8 cellular contexts compared by ENCODE assay signal in the genomic region with DNA sequence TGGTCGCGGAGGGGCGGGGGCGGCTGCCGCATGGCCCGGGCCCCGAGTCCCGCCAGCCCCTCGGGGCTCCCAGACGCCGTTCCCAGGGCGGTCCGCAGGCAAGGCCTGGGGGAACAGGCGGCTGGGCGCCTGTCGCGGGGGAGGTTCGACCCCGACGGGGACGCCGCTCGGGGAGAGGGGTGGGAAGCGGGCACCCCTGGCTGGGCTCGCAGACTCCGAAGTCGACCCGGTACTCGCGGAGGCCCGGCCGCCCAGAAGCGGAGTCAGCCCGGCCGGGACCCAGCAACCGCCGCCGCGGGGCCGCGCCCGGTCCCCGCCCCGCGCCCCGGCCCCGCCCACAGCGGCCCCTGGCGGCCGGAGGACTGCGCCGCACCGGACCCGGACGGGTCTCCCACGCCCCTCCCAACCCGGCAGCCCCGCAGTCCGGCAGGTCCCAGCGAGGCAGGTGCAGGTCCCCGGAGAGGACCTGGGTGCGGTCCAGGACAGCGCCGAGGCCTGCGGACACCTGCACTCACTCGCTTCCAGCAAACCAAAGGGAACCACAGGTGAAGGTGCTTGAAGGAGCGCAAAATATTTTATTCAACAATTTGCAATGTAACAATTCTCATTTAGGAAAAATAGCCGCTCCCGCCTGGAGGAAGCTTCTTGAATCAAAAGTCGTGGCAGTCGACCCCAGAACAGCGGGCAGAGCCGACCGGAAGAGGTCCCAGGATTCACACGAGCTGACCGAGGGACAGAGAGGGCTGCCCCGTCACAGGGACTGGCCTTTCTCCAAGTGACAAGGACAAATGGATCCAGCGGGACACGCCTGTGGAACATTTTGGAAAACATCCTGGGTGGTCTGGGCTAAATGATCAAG. TPM values are rescaled to one million over a fixed set of nuclear protein-coding genes. Genes with fewer than 3 reads are reported as not detected.
A peak's percentile ranks its signal among the peaks of the same experiment; 100 is the strongest.
DNase-seq lines count a peak whose midpoint lies in the region; ATAC-seq and TF ChIP-seq lines count a peak whose summit lies in the region.

A gene with protein sequence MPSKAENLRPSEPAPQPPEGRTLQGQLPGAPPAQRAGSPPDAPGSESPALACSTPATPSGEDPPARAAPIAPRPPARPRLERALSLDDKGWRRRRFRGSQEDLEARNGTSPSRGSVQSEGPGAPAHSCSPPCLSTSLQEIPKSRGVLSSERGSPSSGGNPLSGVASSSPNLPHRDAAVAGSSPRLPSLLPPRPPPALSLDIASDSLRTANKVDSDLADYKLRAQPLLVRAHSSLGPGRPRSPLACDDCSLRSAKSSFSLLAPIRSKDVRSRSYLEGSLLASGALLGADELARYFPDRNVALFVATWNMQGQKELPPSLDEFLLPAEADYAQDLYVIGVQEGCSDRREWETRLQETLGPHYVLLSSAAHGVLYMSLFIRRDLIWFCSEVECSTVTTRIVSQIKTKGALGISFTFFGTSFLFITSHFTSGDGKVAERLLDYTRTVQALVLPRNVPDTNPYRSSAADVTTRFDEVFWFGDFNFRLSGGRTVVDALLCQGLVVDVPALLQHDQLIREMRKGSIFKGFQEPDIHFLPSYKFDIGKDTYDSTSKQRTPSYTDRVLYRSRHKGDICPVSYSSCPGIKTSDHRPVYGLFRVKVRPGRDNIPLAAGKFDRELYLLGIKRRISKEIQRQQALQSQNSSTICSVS (minus strand): TSS at position 296 of the 859 bp plus-strand sequence. CDS start 426 bp downstream, outside the sequence.

- H3K79me2 ChIP-seq in neural progenitor cell (ENCODE audit: low read depth) = peaks cover 45% of the 10 kb centered on the region

- H3K4me1 ChIP-seq in Peyer's patch = peaks cover 0 to 33% (median 17%) of the 10 kb centered on the region in 4 donors
- peaks cover 9% of the 10 kb centered on the region for H3K4me1 ChIP-seq in neural progenitor cell
- peaks cover 34% of the 10 kb centered on the region for H3K4me1 ChIP-seq in stomach smooth muscle (ENCODE audit: control insufficient read depth, insufficient read depth, low read length)

- H3F3A ChIP-seq in neural progenitor cell (ENCODE audit: low read depth) = peaks cover 22% of the 10 kb centered on the region

- no peaks in the 10 kb centered on the region for H3K27me3 ChIP-seq in Peyer's patch
- H3K27me3 ChIP-seq in neural progenitor cell = no peaks in the 10 kb centered on the region
- no peaks in the 10 kb centered on the region for H3K27me3 ChIP-seq in stomach smooth muscle (ENCODE audit: control insufficient read depth in 1 of 2, insufficient read depth in 2 of 2, low read length in 2 of 2)

- H3K27ac Mint-ChIP-seq in CD14-positive monocyte = peak within 1 kb of the TSS in 2 of 7 donors; percentile 18 to 62
- no peak within 1 kb of the TSS for H3K27ac Mint-ChIP-seq in neural progenitor cell

- H3K9ac ChIP-seq in neural progenitor cell (peak within 1 kb of the TSS; percentile 86), stomach smooth muscle (ENCODE audit: low read length in 2 of 2) (peak within 1 kb of the TSS; percentile 64 to 73)

- H3K9me3 ChIP-seq in Peyer's patch (no peaks in the 10 kb centered on the region), neural progenitor cell (ENCODE audit: low read depth) (no peaks in the 10 kb centered on the region), stomach smooth muscle (ENCODE audit: control insufficient read depth in 2 of 2, low read length in 2 of 2) (no peaks in the 10 kb centered on the region)

- H3K36me3 Mint-ChIP-seq in CD14-positive monocyte = peaks cover 35 to 62% of the 10 kb centered on the region in 2 donors
- H3K36me3 Mint-ChIP-seq in neural progenitor cell = peaks cover 23% of the 10 kb centered on the region

- H3K4me3 ChIP-seq in Peyer's patch = peak within 1 kb of the TSS; percentile 94 to 99 (median 96)
- H3K4me3 ChIP-seq in fibroblast of villous mesenchyme (ENCODE audit: low read depth, low read length) = peak within 1 kb of the TSS; percentile 75
- H3K4me3 ChIP-seq in neural progenitor cell = peak within 1 kb of the TSS; percentile 99
- peak within 1 kb of the TSS; percentile 70 to 80 for H3K4me3 ChIP-seq in stomach smooth muscle (ENCODE audit: low read length in 2 of 2)

- H3K4me2 ChIP-seq in neural progenitor cell = peak within 1 kb of the TSS; percentile 98

- H2AFZ ChIP-seq in neural progenitor cell (replicated peaks) = peak within 1 kb of the TSS; percentile 89

- peaks cover 5 to 11% (median 6%) of the 10 kb centered on the region in 3 donors for H3K27me3 Mint-ChIP-seq in CD14-positive monocyte (ENCODE audit: low read depth in 3 of 3)
- H3K27me3 Mint-ChIP-seq in neural progenitor cell (ENCODE audit: insufficient read depth, low read depth) = peaks cover 19% of the 10 kb centered on the region

- TF ChIP-seq CTCF in CD14-positive monocyte (IDR thresholded peaks at IDR 0.05) (peak; percentile 87), Peyer's patch (IDR thresholded peaks at IDR 0.05) (peak in 5 of 6 experiments; percentile 63 to 78 (median 73)), fibroblast of villous mesenchyme (IDR thresholded peaks at IDR 0.05; ENCODE audit: insufficient read depth, low read depth, low read length) (peak; percentile 44), neural progenitor cell (IDR thresholded peaks at IDR 0.05) (peak; percentile 55)

- H3K4me1 Mint-ChIP-seq in CD14-positive monocyte = peaks cover 25% of the 10 kb centered on the region
- H3K4me1 Mint-ChIP-seq in neural progenitor cell = peaks cover 22% of the 10 kb centered on the region

- H3K9me3 Mint-ChIP-seq in CD14-positive monocyte (no peaks in the 10 kb centered on the region), neural progenitor cell (no peaks in the 10 kb centered on the region)

- peak in 1 of 2 donors; percentile 30 for TF ChIP-seq POLR2A in Peyer's patch (IDR thresholded peaks at IDR 0.05)

- DNase-seq in CD14-positive monocyte (ENCODE audit: low spot score) = no peak
- peak; percentile 93 for DNase-seq in GM19240 (ENCODE audit: insufficient read length, low spot score)
- DNase-seq in Peyer's patch = peak; percentile 65 to 86 (median 84)
- peak; percentile 77 for DNase-seq in activated T-helper 9 cell treated with anti-CD3 and anti-CD28 coated beads, Interleukin-2, amount 50 U/mL, for 16 hours (ENCODE audit: low read depth)
- DNase-seq in fibroblast of villous mesenchyme (ENCODE audit: low read depth) = peak; percentile 64
- DNase-seq in neural progenitor cell (ENCODE audit: low spot score) = peak; percentile 86

- peaks cover 60% of the 10 kb centered on the region for H4K20me1 ChIP-seq in neural progenitor cell (ENCODE audit: low read depth)

- peaks cover 0 to 49% (median 0%) of the 10 kb centered on the region in 3 donors for H3K36me3 ChIP-seq in Peyer's patch
- H3K36me3 ChIP-seq in neural progenitor cell = no peaks in the 10 kb centered on the region
- peaks cover 19 to 41% of the 10 kb centered on the region in 2 donors for H3K36me3 ChIP-seq in stomach smooth muscle (ENCODE audit: control insufficient read depth in 2 of 2, insufficient read depth in 2 of 2, low read length in 2 of 2)

- peak within 1 kb of the TSS; percentile 79 to 89 for H3K4me3 Mint-ChIP-seq in CD14-positive monocyte
- peak within 1 kb of the TSS; percentile 90 for H3K4me3 Mint-ChIP-seq in neural progenitor cell

- intact Hi-C loops in CD14-positive monocyte (cut with micrococcal nuclease) = no loop called here

- H3K27ac ChIP-seq in Peyer's patch (peak within 1 kb of the TSS; percentile 75 to 87 (median 78)), neural progenitor cell (no peak within 1 kb of the TSS), stomach smooth muscle (ENCODE audit: low read length) (no peak within 1 kb of the TSS)

- ATAC-seq in HG03520 (IDR thresholded peaks at IDR 0.05; ENCODE audit: unreplicated experiment) = peak; percentile 66

RNA-seq across cellular contexts. Expression of the gene that starts here (rescaled TPM):
- polyA plus RNA-seq in CD14-positive monocyte = 1 to 10 TPM; 1.0 TPM
- total RNA-seq in Peyer's patch = 10 to 100 TPM in 3 of 4 donors, 1 to 10 TPM in 1; 6.7 to 19.8 (median 19.2) TPM
- total RNA-seq in fibroblast of villous mesenchyme = 8.2 and 9.3 TPM in 2 replicates
- total RNA-seq in neural progenitor cell (ENCODE audit: low replicate concordance) = 8.8 and 23.6 TPM in 2 replicates

Comparison
In these comparisons a context has a peak if more than half of its experiments do, and no peak if none do; other contexts are left out.
1. H3K27ac ChIP-seq: peak in Peyer's patch (4 of 4); none in neural progenitor cell (single experiment) and stomach smooth muscle (single experiment).
2. Peak in every context shown above with its lines, with median percentiles within 50 percentile points of each other: CTCF ChIP-seq and H3K4me3 ChIP-seq.